14 cellular contexts compared by ENCODE assay signal in the genomic region with DNA sequence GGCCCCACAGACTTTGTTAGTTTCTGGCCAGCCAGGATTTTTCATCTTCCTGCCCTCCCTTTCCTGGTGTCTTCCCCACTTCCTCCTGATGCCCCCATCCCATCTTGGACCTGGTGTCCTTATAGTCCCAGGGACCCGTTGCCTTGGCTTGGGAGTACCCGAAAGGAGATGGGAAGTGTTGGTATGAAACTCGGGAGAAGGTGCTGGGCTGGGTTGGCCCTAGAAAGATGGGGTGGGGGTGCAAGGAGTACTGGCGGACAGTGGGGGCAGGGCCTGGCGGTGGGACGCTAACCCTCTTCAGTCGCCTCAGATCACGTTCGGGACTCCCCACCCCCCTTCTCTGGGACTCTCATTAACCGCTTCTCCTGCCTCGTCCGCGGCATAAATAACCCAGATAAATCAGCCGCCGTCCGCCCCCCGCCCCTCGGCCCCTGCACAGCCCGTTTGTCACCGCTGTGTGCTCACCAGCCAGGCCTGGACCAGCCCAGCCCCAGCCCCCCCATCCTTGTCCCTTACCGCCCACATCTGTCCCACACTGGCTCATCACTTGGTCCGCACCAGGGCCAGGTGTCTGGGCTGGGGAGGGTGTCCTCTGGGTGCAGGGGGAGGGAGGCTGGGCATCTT. TPM values are rescaled to one million over a fixed set of nuclear protein-coding genes. Genes with fewer than 3 reads are reported as not detected.
DNase-seq lines count a peak whose midpoint lies in the region; ATAC-seq, FAIRE-seq and TF ChIP-seq lines count a peak whose summit lies in the region.
"Had no signal": no experiment of that assay in that cellular context is flagged by ENCODE, and none has a peak within 500 bp of the region (broad histone marks: within the 10 kb centered on the region; RNA-seq: fewer than 3 reads in every experiment).

No MANE protein-coding gene starts in this region.

- H3K27ac Mint-ChIP-seq in neural crest cell (ENCODE audit: unreplicated experiment) = peak overlapping the region; percentile 81
- H3K27ac Mint-ChIP-seq: activated naive CD4-positive, alpha-beta T cell treated with anti-CD3 and anti-CD28 coated beads, Interleukin-2, amount 10 ng/mL, durations not matched to agents 7 days and 5 days had no signal

- 63% methylated on average over 22 of the region's 22 CpGs for WGBS in HUES64
- 34% methylated on average over 17 of the region's 22 CpGs; no CpG with 5 or more reads in 1 of the 2 experiments for WGBS in H1 (ENCODE audit: extremely low coverage in 1 of 2, insufficient coverage in 1 of 2, insufficient read length in 1 of 2, insufficient replicate concordance in 2 of 2, low coverage in 1 of 2, low lambda C conversion rate in 2 of 2, missing lambda C conversion rate in 1 of 2), 2 experiments
- 25% methylated on average over 20 of the region's 22 CpGs for WGBS in suprapubic skin
- WGBS in spleen, 5 donors = 17 to 31% (median 27%) methylated on average over 22 of the region's 22 CpGs

- H3K79me1 ChIP-seq in H1 (ENCODE audit: low read depth, low read length) = no peaks in the 10 kb centered on the region

- no peak overlapping the region for H2BK5ac ChIP-seq in H1 (ENCODE audit: low read depth, low read length)

- TF ChIP-seq POLR2A in H1 (IDR thresholded peaks at IDR 0.05; ENCODE audit: control extremely low read depth in 1 of 2, low read depth in 2 of 2, low read length in 2 of 2) (no peak), suprapubic skin (IDR thresholded peaks at IDR 0.05) (no peak), spleen (IDR thresholded peaks at IDR 0.05) (no peak)

- peak overlapping the region; percentile 98 for H3K4me2 ChIP-seq in BLaER1
- peak overlapping the region; percentile 40 to 97 for H3K4me2 ChIP-seq in H1 (ENCODE audit: insufficient read depth in 1 of 2, low read depth in 2 of 2, low read length in 2 of 2)

- H3K4ac ChIP-seq in H1 (replicated peaks; ENCODE audit: insufficient read length, low read depth, low read length) = no peak overlapping the region

- H2BK15ac ChIP-seq in H1 (ENCODE audit: low read length) = 0 out of 2 replicates have a peak overlapping the region, but pooled peaks have one; percentile 88

- H3K27me3 ChIP-seq in BLaER1 (no peaks in the 10 kb centered on the region), HUES64 (ENCODE audit: insufficient read depth, low read length) (peaks cover 48% of the 10 kb centered on the region), H1 (replicated peaks in 1 of 4; ENCODE audit: control insufficient read depth in 3 of 4, extremely low read depth in 1 of 4, insufficient read depth in 3 of 4, low read length in 3 of 4) (peaks cover 2 to 42% (median 38%) of the 10 kb centered on the region in 4 experiments), suprapubic skin (peaks cover 70% of the 10 kb centered on the region), spleen (replicated peaks in 1 of 7) (peaks cover 0 to 79% (median 60%) of the 10 kb centered on the region in 7 donors)

- no peak for TF ChIP-seq RAD21 in H1 (IDR thresholded peaks at IDR 0.05 in 1 of 2, conservative IDR thresholded peaks at IDR 0.05 in 1 of 2; ENCODE audit: low read depth in 2 of 2, low read length in 2 of 2)

- H2BK12ac ChIP-seq in H1 (ENCODE audit: low read depth, low read length) = no peak overlapping the region

- H3K9ac ChIP-seq in BLaER1 = peak overlapping the region; percentile 38
- H3K9ac ChIP-seq in HUES64 (ENCODE audit: low read depth, low read length) = no peak overlapping the region
- H3K9ac ChIP-seq in H1 (replicated peaks in 1 of 4; ENCODE audit: extremely low read depth in 1 of 4, low read depth in 3 of 4, low read length in 3 of 4) = no peak overlapping the region

- no peak overlapping the region for H4K5ac ChIP-seq in H1 (ENCODE audit: insufficient read length, low read depth, low read length)

- H3K27ac ChIP-seq in BLaER1 (peak overlapping the region; percentile 49; the same call in 1 of the 2 replicates), HUES64 (ENCODE audit: low read depth, low read length) (no peak overlapping the region), H1 (ENCODE audit: low read depth, low read length) (no peak overlapping the region), suprapubic skin (no peak overlapping the region), spleen (no peak overlapping the region)
- H3K27ac ChIP-seq: psoas muscle had no signal

- H3K4me3 ChIP-seq in BLaER1 (peak overlapping the region; percentile 41), HUES64 (ENCODE audit: low read length) (peak overlapping the region; percentile 54; the same call in 1 of the 2 replicates), H1 (ENCODE audit: extremely low read depth in 1 of 4, insufficient read depth in 2 of 4, low read depth in 3 of 4, low read length in 4 of 4) (peak overlapping the region in 3 of 4 experiments; percentile 49 to 56 (median 51); a peak in 4 of 8 replicates), suprapubic skin (no peak overlapping the region), spleen (peak overlapping the region in 1 of 8 donors; percentile 57)

- DNase-seq in H1 (ENCODE audit: low read depth in 1 of 2, low spot score in 2 of 2) (no peak), neural crest cell (ENCODE audit: low read depth, low spot score) (no peak), epidermal melanocyte (ENCODE audit: insufficient read length, low spot score) (no peak), suprapubic skin (ENCODE audit: low spot score in 2 of 2) (no peak), spleen (no peak)
- DNase-seq: activated naive CD4-positive, alpha-beta T cell treated with anti-CD3 and anti-CD28 coated beads, Interleukin-2, amount 10 ng/mL, durations not matched to agents 7 days and 5 days; NCI-H1105; stimulated activated CD4-positive, alpha-beta T cell treated with anti-CD3 and anti-CD28 coated beads, Interleukin-1b, Interleukin-23, amount 100 ng/mL, for 48 hours had no signal

- CTCF ChIA-PET in H1 (lab: Charles Lee; ENCODE audit: partially characterized antibody) = interaction anchor here (0.8 to 113.1 kb wide), 16 partner anchors 11 to 255 kb away, joined by 3 to 7248 read pairs (median 10); a partner anchor contains a TSS

- no peaks in the 10 kb centered on the region for H3K9me3 Mint-ChIP-seq in neural crest cell
- H3K9me3 Mint-ChIP-seq: activated naive CD4-positive, alpha-beta T cell treated with anti-CD3 and anti-CD28 coated beads, Interleukin-2, amount 10 ng/mL, durations not matched to agents 7 days and 5 days had no signal

- no peak overlapping the region for H2BK120ac ChIP-seq in H1 (replicated peaks; ENCODE audit: low read depth, low read length)

- H3K9me3 ChIP-seq in BLaER1 (no peaks in the 10 kb centered on the region), HUES64 (ENCODE audit: insufficient read depth, low read depth, low read length) (no peaks in the 10 kb centered on the region), H1 (ENCODE audit: insufficient read depth in 2 of 2, low read depth in 1 of 2, low read length in 1 of 2) (no peaks in the 10 kb centered on the region), suprapubic skin (no peaks in the 10 kb centered on the region), spleen (no peaks in the 10 kb centered on the region)
- H3K9me3 ChIP-seq: psoas muscle had no signal

- H3K4me1 Mint-ChIP-seq in neural crest cell = peaks cover 48% of the 10 kb centered on the region

- H3K18ac ChIP-seq in H1 (ENCODE audit: extremely low read depth, low read length) = peak overlapping the region; percentile 81

- H3K4me3 Mint-ChIP-seq in neural crest cell = peak overlapping the region; percentile 84
- H3K4me3 Mint-ChIP-seq: activated naive CD4-positive, alpha-beta T cell treated with anti-CD3 and anti-CD28 coated beads, Interleukin-2, amount 10 ng/mL, durations not matched to agents 7 days and 5 days had no signal

- no peaks in the 10 kb centered on the region for H3K79me2 ChIP-seq in H1 (ENCODE audit: control insufficient read depth in 1 of 2, insufficient read depth in 2 of 2, low read length in 2 of 2)

- H4K91ac ChIP-seq in H1 (replicated peaks; ENCODE audit: insufficient read length, low read length) = peak overlapping the region; percentile 20

- intact Hi-C loops in spleen (cut with DNase I; ENCODE audit: low total_unique reads) = no loop called here

- no peak overlapping the region for H2AFZ ChIP-seq in H1 (ENCODE audit: low read length)

- no peak for TF ChIP-seq EP300 in H1 (IDR thresholded peaks at IDR 0.05; ENCODE audit: borderline replicate concordance in 1 of 2, low read depth in 2 of 2, low read length in 2 of 2)
- no peak for TF ChIP-seq EP300 in suprapubic skin (IDR thresholded peaks at IDR 0.05)

- H4K20me1 ChIP-seq in BLaER1 (no peaks in the 10 kb centered on the region), H1 (replicated peaks in 1 of 2; ENCODE audit: control insufficient read depth in 1 of 2, insufficient read depth in 2 of 2, low read length in 2 of 2) (peaks cover 0 to 2% of the 10 kb centered on the region in 2 experiments)

- no peak for ATAC-seq in HG03108 (IDR thresholded peaks at IDR 0.05; ENCODE audit: unreplicated experiment)
- ATAC-seq: esophagus mucosa had no signal

- no peak overlapping the region for H3K14ac ChIP-seq in H1 (ENCODE audit: insufficient read length)

- H3K23ac ChIP-seq in H1 (ENCODE audit: insufficient read length) = no peak overlapping the region

- H3K36me3 ChIP-seq in BLaER1 (peaks cover 15% of the 10 kb centered on the region; the same call in 1 of the 2 replicates), HUES64 (ENCODE audit: insufficient read depth, low read length) (no peaks in the 10 kb centered on the region), H1 (ENCODE audit: control insufficient read depth in 2 of 4, insufficient read depth in 4 of 4, low read length in 3 of 4) (no peaks in the 10 kb centered on the region), suprapubic skin (peaks cover 20% of the 10 kb centered on the region), spleen (peaks cover 0 to 26% (median 21%) of the 10 kb centered on the region in 6 donors)

- no peaks in the 10 kb centered on the region for H3K36me3 Mint-ChIP-seq in neural crest cell (ENCODE audit: low read depth)

- POLR2A ChIA-PET in H1 (lab: Charles Lee; ENCODE audit: partially characterized antibody) = interaction anchor here (0.8 to 11.0 kb wide), 6 partner anchors 9 to 70 kb away, joined by 3 to 216 read pairs (median 5); a partner anchor contains a TSS

- TF ChIP-seq CTCF in H1 (IDR thresholded peaks at IDR 0.05; ENCODE audit: control extremely low read depth in 1 of 3, insufficient read depth in 1 of 3, low read depth in 1 of 3, low read length in 3 of 3) (no peak), neural crest cell (conservative IDR thresholded peaks at IDR 0.05) (no peak), suprapubic skin (IDR thresholded peaks at IDR 0.05) (no peak), spleen (IDR thresholded peaks at IDR 0.05 in 8 of 11, conservative IDR thresholded peaks at IDR 0.05 in 3 of 11) (no peak)

- H3K23me2 ChIP-seq in H1 (ENCODE audit: low read depth, low read length) = peaks cover 6% of the 10 kb centered on the region

- H2AK5ac ChIP-seq in H1 (ENCODE audit: low read depth, low read length) = no peak overlapping the region

- H4K8ac ChIP-seq in H1 (ENCODE audit: extremely low read depth, insufficient read depth, low read length) = no peak overlapping the region

- H3K4me1 ChIP-seq in BLaER1 (peaks cover 76% of the 10 kb centered on the region), HUES64 (ENCODE audit: insufficient read depth, low read length) (peaks cover 62% of the 10 kb centered on the region), H1 (replicated peaks in 1 of 4; ENCODE audit: control insufficient read depth in 3 of 4, insufficient read depth in 4 of 4, low read length in 3 of 4) (peaks cover 7 to 76% (median 65%) of the 10 kb centered on the region in 4 experiments), suprapubic skin (peaks cover 32% of the 10 kb centered on the region), spleen (peaks cover 4 to 48% (median 25%) of the 10 kb centered on the region in 6 donors)

- H3K27me3 Mint-ChIP-seq in neural crest cell (ENCODE audit: low read depth) = peaks cover 36% of the 10 kb centered on the region

- no peak overlapping the region for H3K56ac ChIP-seq in H1 (replicated peaks; ENCODE audit: insufficient read length, low read depth, low read length)

- 0 out of 2 replicates have a peak overlapping the region, but pooled peaks have one; percentile 32 for H2BK20ac ChIP-seq in H1 (ENCODE audit: low read length)

- FAIRE-seq in H1 (lab: Jason Lieb, UNC) = no peak

RNA-seq across cellular contexts. Expression of a gene that starts 3.7 kb away (rescaled TPM):
- polyA plus RNA-seq in HUES64 (2013, experiment 1 of 2) = 0.10 TPM
- polyA plus RNA-seq in HUES64 (2013, experiment 2 of 2) = 0.51 TPM
- 0.19 and 0.22 TPM in 2 replicates for total RNA-seq in H1 (2021; fragmentation: NEBNext Ultra II Directional; extraction: Animal tissue kit (Norgen Biotek cat#: 25700))
- polyA plus RNA-seq in H1 (2011; rRNA removed) (0.12 and 0.30 TPM in 2 replicates), spleen (under 1 TPM; 0.04 to 0.06 (median 0.05) TPM)
- polyA plus RNA-seq in H1 (2011; cell fraction: cytosol; rRNA removed) = 0.18 TPM
- polyA plus RNA-seq in H1 (2011; cell fraction: nucleus; rRNA removed) = 0.96 TPM
- 0.11 to 0.42 TPM (median 0.36 TPM) in 3 of 4 replicates, not detected in the other for polyA plus RNA-seq in H1 (2012, experiment 1 of 2)
- 0.05 TPM for polyA plus RNA-seq in H1 (2012, experiment 2 of 2)
- polyA plus RNA-seq in H1 (2013, experiment 1 of 2) = 0.06 TPM
- 0.13 TPM for polyA plus RNA-seq in H1 (2013, experiment 2 of 2)
- polyA minus RNA-seq in H1 (2011; rRNA and poly(A)+ RNA removed) = 0.12 and 0.22 TPM in 2 replicates
- polyA minus RNA-seq in H1 (2011; cell fraction: cytosol; rRNA and poly(A)+ RNA removed) = not detected
- 0.50 TPM for polyA minus RNA-seq in H1 (2011; cell fraction: nucleus; rRNA and poly(A)+ RNA removed)
- total RNA-seq in neural crest cell (1.0 and 1.5 TPM in 2 replicates), suprapubic skin (not detected), spleen (under 1 TPM in 1 of 7 donors, not detected in 6; 0.32 TPM)
- total RNA-seq: esophagus mucosa, lung microvascular endothelial cell had no signal

RNA-seq across cellular contexts. Expression of a gene that starts 11.9 kb away (rescaled TPM):
- polyA plus RNA-seq in HUES64 (2013, experiment 1 of 2) = 25.1 TPM
- 25.2 TPM for polyA plus RNA-seq in HUES64 (2013, experiment 2 of 2)
- total RNA-seq in H1 (2021; fragmentation: NEBNext Ultra II Directional; extraction: Animal tissue kit (Norgen Biotek cat#: 25700)) = 34.3 and 35.3 TPM in 2 replicates
- polyA plus RNA-seq in H1 (2011; rRNA removed) = 98.8 and 101 TPM in 2 replicates
- 59.0 TPM for polyA plus RNA-seq in H1 (2011; cell fraction: cytosol; rRNA removed)
- 133 TPM for polyA plus RNA-seq in H1 (2011; cell fraction: nucleus; rRNA removed)
- polyA plus RNA-seq in H1 (2012, experiment 1 of 2) = 32.8 to 43.7 TPM (median 41.5 TPM) in 4 replicates
- polyA plus RNA-seq in H1 (2012, experiment 2 of 2) = 53.9 TPM
- polyA plus RNA-seq in H1 (2013, experiment 1 of 2) = 32.4 TPM
- 31.6 TPM for polyA plus RNA-seq in H1 (2013, experiment 2 of 2)
- polyA minus RNA-seq in H1 (2011; rRNA and poly(A)+ RNA removed) = 67.3 and 79.3 TPM in 2 replicates
- polyA minus RNA-seq in H1 (2011; cell fraction: cytosol; rRNA and poly(A)+ RNA removed) = 24.6 TPM
- 26.1 TPM for polyA minus RNA-seq in H1 (2011; cell fraction: nucleus; rRNA and poly(A)+ RNA removed)
- total RNA-seq in neural crest cell = 24.3 and 26.1 TPM in 2 replicates
- 10 to 100 TPM; 18.3 to 31.3 (median 22.3) TPM for total RNA-seq in suprapubic skin
- 10 to 100 TPM; 21.2 to 45.5 (median 29.4) TPM for total RNA-seq in spleen
- 10 to 100 TPM; 27.4 to 43.3 (median 39.3) TPM for polyA plus RNA-seq in spleen

RNA-seq across cellular contexts. Expression of a gene that starts 33.0 kb away (rescaled TPM):
- 39.6 TPM for polyA plus RNA-seq in HUES64 (2013, experiment 1 of 2)
- 37.0 TPM for polyA plus RNA-seq in HUES64 (2013, experiment 2 of 2)
- total RNA-seq in H1 (2021; fragmentation: NEBNext Ultra II Directional; extraction: Animal tissue kit (Norgen Biotek cat#: 25700)) = 62.9 and 68.1 TPM in 2 replicates
- 67.3 and 103 TPM in 2 replicates for polyA plus RNA-seq in H1 (2011; rRNA removed)
- polyA plus RNA-seq in H1 (2011; cell fraction: cytosol; rRNA removed) = 61.7 TPM
- polyA plus RNA-seq in H1 (2011; cell fraction: nucleus; rRNA removed) = 76.8 TPM
- 33.7 to 59.5 TPM (median 55.7 TPM) in 4 replicates for polyA plus RNA-seq in H1 (2012, experiment 1 of 2)
- polyA plus RNA-seq in H1 (2012, experiment 2 of 2) = 62.7 TPM
- polyA plus RNA-seq in H1 (2013, experiment 1 of 2) = 107 TPM
- polyA plus RNA-seq in H1 (2013, experiment 2 of 2) = 107 TPM
- 17.3 and 20.9 TPM in 2 replicates for polyA minus RNA-seq in H1 (2011; rRNA and poly(A)+ RNA removed)
- 62.2 TPM for polyA minus RNA-seq in H1 (2011; cell fraction: cytosol; rRNA and poly(A)+ RNA removed)
- polyA minus RNA-seq in H1 (2011; cell fraction: nucleus; rRNA and poly(A)+ RNA removed) = 38.8 TPM
- 27.0 and 30.0 TPM in 2 replicates for total RNA-seq in neural crest cell
- 10 to 100 TPM; 28.8 to 62.1 (median 49.3) TPM for total RNA-seq in suprapubic skin
- total RNA-seq in spleen = 10 to 100 TPM in 6 of 7 donors, 1 to 10 TPM in 1; 8.9 to 26.2 (median 15.4) TPM
- polyA plus RNA-seq in spleen = 1 to 10 TPM; 2.8 to 8.9 (median 4.8) TPM

RNA-seq across cellular contexts. Expression of a gene that starts 33.2 kb away (rescaled TPM):
- 6.3 TPM for polyA plus RNA-seq in HUES64 (2013, experiment 1 of 2)
- polyA plus RNA-seq in HUES64 (2013, experiment 2 of 2) = 5.6 TPM
- 10.2 and 11.0 TPM in 2 replicates for total RNA-seq in H1 (2021; fragmentation: NEBNext Ultra II Directional; extraction: Animal tissue kit (Norgen Biotek cat#: 25700))
- polyA plus RNA-seq in H1 (2011; rRNA removed) (10.4 and 15.4 TPM in 2 replicates), spleen (1 to 10 TPM; 1.1 to 2.1 (median 1.5) TPM)
- polyA plus RNA-seq in H1 (2011; cell fraction: cytosol; rRNA removed) = 10.0 TPM
- polyA plus RNA-seq in H1 (2011; cell fraction: nucleus; rRNA removed) = 19.0 TPM
- polyA plus RNA-seq in H1 (2012, experiment 1 of 2) = 7.6 to 11.7 TPM (median 9.4 TPM) in 4 replicates
- 13.6 TPM for polyA plus RNA-seq in H1 (2012, experiment 2 of 2)
- polyA plus RNA-seq in H1 (2013, experiment 1 of 2) = 8.4 TPM
- polyA plus RNA-seq in H1 (2013, experiment 2 of 2) = 8.2 TPM
- polyA minus RNA-seq in H1 (2011; rRNA and poly(A)+ RNA removed) = 4.3 and 6.1 TPM in 2 replicates
- polyA minus RNA-seq in H1 (2011; cell fraction: cytosol; rRNA and poly(A)+ RNA removed) = 7.5 TPM
- polyA minus RNA-seq in H1 (2011; cell fraction: nucleus; rRNA and poly(A)+ RNA removed) = 5.6 TPM
- total RNA-seq in neural crest cell (15.7 and 16.4 TPM in 2 replicates), suprapubic skin (1 to 10 TPM in 3 of 4 donors, under 1 TPM in 1; 0.56 to 1.9 (median 1.4) TPM), spleen (1 to 10 TPM in 5 of 7 donors, under 1 TPM in 2; 0.39 to 2.8 (median 1.1) TPM)
- total RNA-seq: lung microvascular endothelial cell had no signal
